ENCODE assay signal across 8 cellular contexts in the genomic region with DNA sequence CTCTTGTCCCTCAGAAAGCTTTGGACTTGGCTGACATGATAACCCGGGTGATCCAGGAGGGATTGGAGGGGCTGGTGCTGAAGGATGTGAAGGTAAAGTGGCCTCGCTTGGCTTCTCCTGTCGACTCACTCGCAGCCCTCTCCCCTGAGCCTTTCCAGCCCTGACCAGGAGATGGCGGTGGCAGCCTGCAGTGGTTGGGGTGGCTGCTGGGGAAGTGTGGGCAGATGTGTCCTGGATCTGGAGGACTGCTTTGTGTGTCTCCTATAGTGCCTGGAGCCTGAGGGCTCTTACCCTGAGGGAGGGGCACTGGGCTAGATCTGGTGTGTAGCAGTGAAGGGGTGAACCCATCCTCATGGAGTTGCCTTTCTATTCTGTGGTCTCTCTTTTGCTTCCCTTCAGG. TPM values are rescaled to one million over a fixed set of nuclear protein-coding genes. Genes with fewer than 3 reads are reported as not detected.
DNase-seq lines count a peak whose midpoint lies in the region; ATAC-seq and TF ChIP-seq lines count a peak whose summit lies in the region.

No MANE protein-coding gene starts in this region.

- no peak overlapping the region for H3K4me2 ChIP-seq in SK-N-SH

- peaks cover 11% of the 10 kb centered on the region for H3F3A ChIP-seq in SK-N-SH (replicated peaks; ENCODE audit: insufficient read depth)

- H3K4me3 Mint-ChIP-seq in glutamatergic neuron (ENCODE audit: unreplicated experiment) = no peak overlapping the region

- in situ Hi-C loops in transverse colon (cut with MboI; ENCODE audit: low pct_ligation_motif_present in 1 of 4, low pct_unique_long_range_greater_than_20kb in 1 of 4, low sequenced_read_pairs in 3 of 4) = loop anchor here (10.0 to 25.0 kb wide), 2 partner anchors 89 to 97 kb away; no protein-coding TSS in a partner anchor

- no peaks in the 10 kb centered on the region for H4K20me1 ChIP-seq in SK-N-SH (ENCODE audit: insufficient read depth)

- CTCF ChIA-PET in SK-N-SH (lab: Yijun Ruan, JAX) = interaction anchor here (0.8 to 5.1 kb wide), 4 partner anchors 17 to 130 kb away, joined by 3 to 32 read pairs (median 6); a partner anchor contains a TSS

- no peaks in the 10 kb centered on the region for H3K27me3 Mint-ChIP-seq in glutamatergic neuron (ENCODE audit: unreplicated experiment)

- H3K27me3 ChIP-seq in SK-N-SH (ENCODE audit: insufficient read depth) (no peaks in the 10 kb centered on the region), transverse colon (no peaks in the 10 kb centered on the region)

- POLR2A ChIA-PET in SK-N-SH (lab: Yijun Ruan, JAX) = no interaction called here

- H3K9me3 ChIP-seq in SK-N-SH (no peaks in the 10 kb centered on the region), transverse colon (no peaks in the 10 kb centered on the region)

- no peaks in the 10 kb centered on the region for H3K9me3 Mint-ChIP-seq in glutamatergic neuron (ENCODE audit: unreplicated experiment)

- H3K4me1 ChIP-seq in SK-N-SH (ENCODE audit: control insufficient read depth in 1 of 2, insufficient read depth in 2 of 2, low read depth in 1 of 2, low read length in 1 of 2) (peaks cover 4 to 22% of the 10 kb centered on the region in 2 experiments; a peak in 2 of 4 replicates), transverse colon (peaks cover 0 to 31% (median 5%) of the 10 kb centered on the region in 4 donors)

- no peak for ATAC-seq in GM18909 (IDR thresholded peaks at IDR 0.05; ENCODE audit: poor library complexity, unreplicated experiment)

- TF ChIP-seq CTCF in SK-N-SH (IDR thresholded peaks at IDR 0.05) = peak; percentile 76
- TF ChIP-seq CTCF in glutamatergic neuron (IDR thresholded peaks at IDR 0.05; ENCODE audit: partially characterized antibody, unreplicated experiment) = peak; percentile 61
- peak; percentile 76 to 94 (median 79) for TF ChIP-seq CTCF in transverse colon (IDR thresholded peaks at IDR 0.05)

- peak; percentile 82 for TF ChIP-seq RAD21 in SK-N-SH (IDR thresholded peaks at IDR 0.05; ENCODE audit: low read length)

- intact Hi-C loops in posterior cingulate gyrus (cut with DNase I) (loop anchor here (1.0 kb wide), 2 partner anchors 91 to 121 kb away; a partner anchor contains a TSS), transverse colon (cut with DNase I; ENCODE audit: low total_unique reads) (loop anchor here (1.0 kb wide), 1 partner anchor 91 kb away; no protein-coding TSS in a partner anchor)

- H3K36me3 ChIP-seq in SK-N-SH (replicated peaks in 1 of 2; ENCODE audit: control insufficient read depth in 1 of 2, insufficient read depth in 2 of 2, low read length in 1 of 2) (peaks cover 23 to 57% of the 10 kb centered on the region in 2 experiments), transverse colon (peaks cover 0 to 16% (median 2%) of the 10 kb centered on the region in 4 donors)

- H3K36me3 Mint-ChIP-seq in glutamatergic neuron (ENCODE audit: unreplicated experiment) = no peaks in the 10 kb centered on the region

- no peak for TF ChIP-seq POLR2A in transverse colon (IDR thresholded peaks at IDR 0.05)

- H3K79me2 ChIP-seq in SK-N-SH (ENCODE audit: insufficient read depth) = no peaks in the 10 kb centered on the region

- H3K9me2 ChIP-seq in SK-N-SH = no peaks in the 10 kb centered on the region

- H3K27ac Mint-ChIP-seq in glutamatergic neuron (ENCODE audit: unreplicated experiment) = peak overlapping the region; percentile 14

- H3K4me3 ChIP-seq in SK-N-SH (ENCODE audit: low read depth in 2 of 2, low read length in 1 of 2) (no peak overlapping the region; a peak in 1 of 4 replicates), transverse colon (no peak overlapping the region)

- H3K9ac ChIP-seq in SK-N-SH = no peak overlapping the region

- H2AFZ ChIP-seq in SK-N-SH (ENCODE audit: low read depth) = no peak overlapping the region

- peak overlapping the region in 1 of 2 experiments; percentile 31; a peak in 1 of 4 replicates for H3K27ac ChIP-seq in SK-N-SH (ENCODE audit: low read depth in 2 of 2, low read length in 1 of 2)
- H3K27ac ChIP-seq in transverse colon = peak overlapping the region; percentile 66 to 87 (median 76)

- H3K4me1 Mint-ChIP-seq in glutamatergic neuron (ENCODE audit: low read depth, unreplicated experiment) = peaks cover 8% of the 10 kb centered on the region

- 43% methylated on average over 5 of the region's 5 CpGs for WGBS in SK-N-SH (ENCODE audit: low lambda C conversion rate)
- WGBS in transverse colon (ENCODE audit: low coverage in 1 of 2), 2 donors = 30 to 31% methylated on average over 2 to 5 of the region's 5 CpGs

- DNase-seq in EL (peak; percentile 68), HK-2 (ENCODE audit: unreplicated experiment) (peak; percentile 76), SK-N-SH (peak; percentile 70), glutamatergic neuron (peak; percentile 87), posterior cingulate gyrus (peak; percentile 50 to 97 (median 77)), transverse colon (peak; percentile 80)
- DNase-seq in activated naive CD4-positive, alpha-beta T cell treated with anti-CD3 and anti-CD28 coated beads, Interleukin-2, amount 50 U/mL, for 16 hours = peak; percentile 77

- TF ChIP-seq EP300 in SK-N-SH (IDR thresholded peaks at IDR 0.05; ENCODE audit: borderline replicate concordance in 1 of 2, low read depth in 1 of 2, low read length in 1 of 2) (no peak), transverse colon (IDR thresholded peaks at IDR 0.05; ENCODE audit: low read depth) (no peak)

TF ChIP-seq in SK-N-SH, 30 proteins besides CTCF, POLR2A, EP300 and RAD21:
- TF ChIP-seq SMC3 (IDR thresholded peaks at IDR 0.05; ENCODE audit: low read depth, low read length) (peak; percentile 86), FOXM1 (IDR thresholded peaks at IDR 0.05; ENCODE audit: low read depth) (no peak)
- TF ChIP-seq, protein P1, sequence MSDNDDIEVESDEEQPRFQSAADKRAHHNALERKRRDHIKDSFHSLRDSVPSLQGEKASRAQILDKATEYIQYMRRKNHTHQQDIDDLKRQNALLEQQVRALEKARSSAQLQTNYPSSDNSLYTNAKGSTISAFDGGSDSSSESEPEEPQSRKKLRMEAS (IDR thresholded peaks at IDR 0.05; ENCODE audit: low read depth) = no peak
- TF ChIP-seq, protein P2, sequence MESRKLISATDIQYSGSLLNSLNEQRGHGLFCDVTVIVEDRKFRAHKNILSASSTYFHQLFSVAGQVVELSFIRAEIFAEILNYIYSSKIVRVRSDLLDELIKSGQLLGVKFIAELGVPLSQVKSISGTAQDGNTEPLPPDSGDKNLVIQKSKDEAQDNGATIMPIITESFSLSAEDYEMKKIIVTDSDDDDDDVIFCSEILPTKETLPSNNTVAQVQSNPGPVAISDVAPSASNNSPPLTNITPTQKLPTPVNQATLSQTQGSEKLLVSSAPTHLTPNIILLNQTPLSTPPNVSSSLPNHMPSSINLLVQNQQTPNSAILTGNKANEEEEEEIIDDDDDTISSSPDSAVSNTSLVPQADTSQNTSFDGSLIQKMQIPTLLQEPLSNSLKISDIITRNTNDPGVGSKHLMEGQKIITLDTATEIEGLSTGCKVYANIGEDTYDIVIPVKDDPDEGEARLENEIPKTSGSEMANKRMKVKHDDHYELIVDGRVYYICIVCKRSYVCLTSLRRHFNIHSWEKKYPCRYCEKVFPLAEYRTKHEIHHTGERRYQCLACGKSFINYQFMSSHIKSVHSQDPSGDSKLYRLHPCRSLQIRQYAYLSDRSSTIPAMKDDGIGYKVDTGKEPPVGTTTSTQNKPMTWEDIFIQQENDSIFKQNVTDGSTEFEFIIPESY (IDR thresholded peaks at IDR 0.05; ENCODE audit: borderline replicate concordance, low read depth) = no peak

RNA-seq across cellular contexts. Expression of a gene that starts 17.9 kb away (rescaled TPM):
- polyA plus RNA-seq in SK-N-SH (2012; rRNA removed) = 25.7 and 28.6 TPM in 2 replicates
- 12.2 and 16.4 TPM in 2 replicates for polyA plus RNA-seq in SK-N-SH (2012; cell fraction: cytosol; rRNA removed)
- 38.0 and 54.5 TPM in 2 replicates for polyA plus RNA-seq in SK-N-SH (2012; cell fraction: nucleus; rRNA removed)
- total RNA-seq in glutamatergic neuron (ENCODE audit: unreplicated experiment) (93.3 TPM), transverse colon (10 to 100 TPM in 3 of 4 donors, 1 to 10 TPM in 1; 9.8 to 44.5 (median 23.9) TPM)

RNA-seq across cellular contexts. Expression of a gene that starts 36.9 kb away (rescaled TPM):
- polyA plus RNA-seq in SK-N-SH (2012; rRNA removed) = 7.8 and 8.8 TPM in 2 replicates
- 8.8 and 11.2 TPM in 2 replicates for polyA plus RNA-seq in SK-N-SH (2012; cell fraction: cytosol; rRNA removed)
- 5.2 and 5.5 TPM in 2 replicates for polyA plus RNA-seq in SK-N-SH (2012; cell fraction: nucleus; rRNA removed)
- 19.1 TPM for total RNA-seq in glutamatergic neuron (ENCODE audit: unreplicated experiment)
- total RNA-seq in transverse colon = 10 to 100 TPM; 10.9 to 21.7 (median 14.1) TPM

RNA-seq across cellular contexts. Expression of a gene that starts 36.9 kb away (rescaled TPM):
- 0.48 and 0.57 TPM in 2 replicates for polyA plus RNA-seq in SK-N-SH (2012; rRNA removed)
- polyA plus RNA-seq in SK-N-SH (2012; cell fraction: cytosol; rRNA removed) = 0.77 and 0.99 TPM in 2 replicates
- 1.1 and 1.9 TPM in 2 replicates for polyA plus RNA-seq in SK-N-SH (2012; cell fraction: nucleus; rRNA removed)
- 2.4 TPM for total RNA-seq in glutamatergic neuron (ENCODE audit: unreplicated experiment)
- total RNA-seq in transverse colon = 1 to 10 TPM in 1 of 4 donors, under 1 TPM in 1, not detected in 2; 0.96 to 1.9 TPM
